10 cellular contexts compared by ENCODE assay signal in genomic region chr18:35467624-35468016, GRCh38. TPM values are rescaled to one million over a fixed set of nuclear protein-coding genes. Genes with fewer than 3 reads are reported as not detected.
DNase-seq lines count a peak whose midpoint lies in the region; ATAC-seq and TF ChIP-seq lines count a peak whose summit lies in the region.
"Had no signal": no experiment of that assay in that cellular context is flagged by ENCODE, and none has a peak within 500 bp of the region (broad histone marks: within the 10 kb centered on the region; RNA-seq: fewer than 3 reads in every experiment).

No MANE protein-coding gene starts in this region.

- H3K4me3 ChIP-seq in ovary = no peak overlapping the region

- intact Hi-C loops in ovary (cut with DNase I) = no loop called here

- H3K4me3 Mint-ChIP-seq in memory B cell = no peak overlapping the region
- no peak overlapping the region for H3K4me3 Mint-ChIP-seq in activated T-cell treated with anti-CD3 and anti-CD28 coated beads, Interleukin-2, amount 50 U/mL, for 72 hours

- no peak for TF ChIP-seq EP300 in ovary (IDR thresholded peaks at IDR 0.05)

- no peak for DNase-seq in memory B cell (ENCODE audit: low spot score in 2 of 2)
- no peak for DNase-seq in ovary
- DNase-seq in activated T-cell treated with anti-CD3 and anti-CD28 coated beads, Interleukin-2, amount 50 U/mL, for 72 hours = no peak
- DNase-seq in NCI-H1105 treated with DMSO at 0.1 percent for 48 hours (lab: John Stamatoyannopoulos, UW) = no peak
- DNase-seq in C1 segment of cervical spinal cord (lab: John Stamatoyannopoulos, UW) = no peak
- DNase-seq: activated CD8-positive, alpha-beta memory T cell treated with anti-CD3 and anti-CD28 coated beads, Interleukin-2, amount 50 U/mL, for 48 hours; hypothalamus had no signal

- TF ChIP-seq CTCF in ovary (IDR thresholded peaks at IDR 0.05) = no peak

- H3K4me1 Mint-ChIP-seq in memory B cell = peaks cover 5% of the 10 kb centered on the region
- H3K4me1 Mint-ChIP-seq in activated T-cell treated with anti-CD3 and anti-CD28 coated beads, Interleukin-2, amount 50 U/mL, for 72 hours (ENCODE audit: low read depth) = no peaks in the 10 kb centered on the region

- H3K36me3 ChIP-seq in ovary = no peaks in the 10 kb centered on the region

- no peaks in the 10 kb centered on the region for H3K9me3 Mint-ChIP-seq in memory B cell
- no peaks in the 10 kb centered on the region for H3K9me3 Mint-ChIP-seq in activated T-cell treated with anti-CD3 and anti-CD28 coated beads, Interleukin-2, amount 50 U/mL, for 72 hours

- WGBS in ovary, 3 donors = 71 to 80% (median 77%) methylated on average over 4 of the region's 4 CpGs

- no peak for TF ChIP-seq POLR2A in ovary (IDR thresholded peaks at IDR 0.05)

- H3K4me1 ChIP-seq in ovary (ENCODE audit: insufficient read depth) = no peaks in the 10 kb centered on the region

- no peaks in the 10 kb centered on the region for H3K9me3 ChIP-seq in ovary

- H3K36me3 Mint-ChIP-seq in memory B cell = peaks cover 12% of the 10 kb centered on the region
- H3K36me3 Mint-ChIP-seq in activated T-cell treated with anti-CD3 and anti-CD28 coated beads, Interleukin-2, amount 50 U/mL, for 72 hours (ENCODE audit: insufficient read depth in 2 of 2) = peaks cover 5% of the 10 kb centered on the region in 2 donors

- no peak overlapping the region for H3K27ac ChIP-seq in ovary

- H3K27ac Mint-ChIP-seq in memory B cell = no peak overlapping the region
- H3K27ac Mint-ChIP-seq in activated T-cell treated with anti-CD3 and anti-CD28 coated beads, Interleukin-2, amount 50 U/mL, for 72 hours = no peak overlapping the region

- no peaks in the 10 kb centered on the region for H3K27me3 ChIP-seq in ovary

- no peaks in the 10 kb centered on the region for H3K27me3 Mint-ChIP-seq in memory B cell
- no peaks in the 10 kb centered on the region for H3K27me3 Mint-ChIP-seq in activated T-cell treated with anti-CD3 and anti-CD28 coated beads, Interleukin-2, amount 50 U/mL, for 72 hours (ENCODE audit: low read depth)

- ATAC-seq in GM18861 (IDR thresholded peaks at IDR 0.05; ENCODE audit: unreplicated experiment) (peak; percentile 80), GM21825 (IDR thresholded peaks at IDR 0.05; ENCODE audit: unreplicated experiment) (peak; percentile 90), HG03571 (IDR thresholded peaks at IDR 0.05; ENCODE audit: unreplicated experiment) (peak; percentile 71), memory B cell (ENCODE audit: low read depth) (peak; percentile 91)
- no peak for ATAC-seq in activated T-cell treated with anti-CD3 and anti-CD28 coated beads, Interleukin-2, amount 50 U/mL, for 72 hours (replicated peaks in 1 of 2)

RNA-seq across cellular contexts. Expression of gene INO80C, which starts 30.1 kb away (rescaled TPM):
- total RNA-seq in ovary = 10 to 100 TPM in 2 of 7 donors, 1 to 10 TPM in 5; 1.8 to 12.7 (median 8.1) TPM
- polyA plus RNA-seq in ovary = 10 to 100 TPM; 13.7 to 13.9 TPM
- total RNA-seq in activated T-cell treated with anti-CD3 and anti-CD28 coated beads, Interleukin-2, amount 50 U/mL, for 72 hours = 10 to 100 TPM; 22.7 to 26.9 TPM

Comparison
In these comparisons a context has a peak if more than half of its experiments do, and no peak if none do; other contexts are left out.
1. ATAC-seq: peak in GM18861 (single experiment), GM21825 (single experiment), HG03571 (single experiment) and memory B cell (single experiment); none in activated T-cell treated with anti-CD3 and anti-CD28 coated beads, Interleukin-2, amount 50 U/mL, for 72 hours (0 of 2).